Comparison of ENCODE assay signal across 20 cellular contexts in the genomic region with DNA sequence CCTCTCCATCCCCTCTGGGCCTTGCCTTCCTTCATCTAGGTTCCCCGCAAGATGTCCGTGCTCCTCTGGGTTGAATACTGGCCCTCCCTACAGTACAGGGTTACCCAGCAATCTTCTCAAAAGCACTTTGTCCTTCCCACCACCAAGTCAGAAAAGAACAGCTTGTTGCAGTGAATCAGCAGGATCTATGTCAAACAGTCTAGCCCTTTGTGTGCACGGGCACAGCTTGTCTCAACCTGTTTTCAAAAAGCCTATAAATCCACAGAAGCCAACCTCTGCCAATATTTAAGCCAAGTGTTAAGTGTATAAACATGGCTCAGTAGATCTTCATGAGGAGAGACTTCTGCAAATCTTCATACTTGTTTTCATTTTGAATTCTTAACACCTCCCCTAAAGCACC. TPM values are rescaled to one million over a fixed set of nuclear protein-coding genes. Genes with fewer than 3 reads are reported as not detected.
A peak's percentile ranks its signal among the peaks of the same experiment; 100 is the strongest.
DNase-seq lines count a peak whose midpoint lies in the region; ATAC-seq and TF ChIP-seq lines count a peak whose summit lies in the region.
"Had no signal": no experiment of that assay in that cellular context is flagged by ENCODE, and none has a peak within 500 bp of the region (broad histone marks: within the 10 kb centered on the region; RNA-seq: fewer than 3 reads in every experiment).

No MANE protein-coding gene starts in this region.

- H3K4me3 ChIP-seq in esophagus (ENCODE audit: low read depth in 1 of 2, low read length in 2 of 2) (no peak overlapping the region), suprapubic skin (no peak overlapping the region)
- H3K4me3 ChIP-seq: esophagus muscularis mucosa, heart right ventricle, Peyer's patch, skin epidermis, upper lobe of right lung had no signal

- no peaks in the 10 kb centered on the region for H3K27me3 Mint-ChIP-seq in CD4-positive, alpha-beta T cell
- H3K27me3 Mint-ChIP-seq in WTC11 (ENCODE audit: low read depth), result no peaks in the 10 kb centered on the region
- H3K27me3 Mint-ChIP-seq: CD4-positive, CD25-positive, alpha-beta regulatory T cell had no signal

- H3K36me3 Mint-ChIP-seq in CD4-positive, alpha-beta T cell (ENCODE audit: low read depth), result peaks cover 19% of the 10 kb centered on the region
- H3K36me3 Mint-ChIP-seq in WTC11, result 0 out of 2 replicates have a peak, but pooled peaks cover 3% of the 10 kb centered on the region

- H3K9me3 Mint-ChIP-seq in CD4-positive, alpha-beta T cell, result no peaks in the 10 kb centered on the region
- H3K9me3 Mint-ChIP-seq in WTC11, result no peaks in the 10 kb centered on the region
- H3K9me3 Mint-ChIP-seq: activated naive CD4-positive, alpha-beta T cell treated with anti-CD3 and anti-CD28 coated beads for 36 hours; CD4-positive, CD25-positive, alpha-beta regulatory T cell had no signal

- no peak for ATAC-seq in CD4-positive, alpha-beta T cell (ENCODE audit: poor library complexity)
- no peak for ATAC-seq in WTC11
- ATAC-seq: activated CD4-positive, CD25-positive, alpha-beta regulatory T cell treated with anti-CD3 and anti-CD28 coated beads, Interleukin-2, amount 50 U/mL, for 24 hours; heart right ventricle; upper lobe of right lung had no signal

- DNase-seq in NCI-H82 (lab: John Stamatoyannopoulos, UW) (peak; percentile 37), NCI-H82 treated with DMSO at 0.1 percent for 48 hours (lab: John Stamatoyannopoulos, UW; ENCODE audit: unreplicated experiment) (no peak), NCI-H446 (lab: John Stamatoyannopoulos, UW) (peak; percentile 64 to 68), suprapubic skin (ENCODE audit: low spot score in 2 of 2) (no peak), midbrain (lab: John Stamatoyannopoulos, UW) (no peak), WTC11 (ENCODE audit: low spot score) (no peak)
- no peak for DNase-seq in CD4-positive, alpha-beta T cell
- DNase-seq: activated naive CD4-positive, alpha-beta T cell treated with anti-CD3 and anti-CD28 coated beads for 36 hours; CD4-positive, CD25-positive, alpha-beta regulatory T cell; GOT3; heart right ventricle; kidney; MM.1S; Peyer's patch; T-helper 1 cell; upper lobe of right lung had no signal

- no peaks in the 10 kb centered on the region for H3K36me3 ChIP-seq in esophagus (ENCODE audit: control insufficient read depth in 2 of 2, insufficient read depth in 2 of 2, low read length in 1 of 2)
- no peaks in the 10 kb centered on the region for H3K36me3 ChIP-seq in suprapubic skin
- H3K36me3 ChIP-seq: esophagus muscularis mucosa, heart right ventricle, Peyer's patch, upper lobe of right lung had no signal

- H3K4me3 Mint-ChIP-seq in CD4-positive, alpha-beta T cell, result no peak overlapping the region
- H3K4me3 Mint-ChIP-seq in WTC11, result no peak overlapping the region
- H3K4me3 Mint-ChIP-seq: activated naive CD4-positive, alpha-beta T cell treated with anti-CD3 and anti-CD28 coated beads for 36 hours; CD4-positive, CD25-positive, alpha-beta regulatory T cell had no signal

- POLR2A ChIA-PET in CD4-positive, alpha-beta T cell (lab: Charles Lee), result no interaction called here
- POLR2A ChIA-PET in WTC11 (lab: Charles Lee), result no interaction called here

- no peaks in the 10 kb centered on the region for H3K4me1 Mint-ChIP-seq in CD4-positive, alpha-beta T cell (ENCODE audit: low read depth)
- peaks cover 3% of the 10 kb centered on the region; the same call in 1 of the 2 replicates for H3K4me1 Mint-ChIP-seq in WTC11

- no peak for TF ChIP-seq EP300 in suprapubic skin (IDR thresholded peaks at IDR 0.05)

- CTCF ChIA-PET in CD4-positive, alpha-beta T cell (lab: Charles Lee), result no interaction called here
- CTCF ChIA-PET in WTC11 (lab: Charles Lee), result no interaction called here

- no peak for TF ChIP-seq POLR2A in suprapubic skin (IDR thresholded peaks at IDR 0.05)

- H3K27ac ChIP-seq in esophagus (ENCODE audit: low read depth in 2 of 2, low read length in 1 of 2) (peak overlapping the region; percentile 15 to 30), suprapubic skin (peak overlapping the region; percentile 79)
- H3K27ac ChIP-seq in CD4-positive, alpha-beta T cell (ENCODE audit: low read depth, low read length), result no peak overlapping the region
- H3K27ac ChIP-seq: esophagus muscularis mucosa, heart right ventricle, Peyer's patch, upper lobe of right lung had no signal

- H3K4me1 ChIP-seq in esophagus (ENCODE audit: control insufficient read depth in 2 of 2, insufficient read depth in 2 of 2, low read length in 1 of 2) (peaks cover 0 to 16% of the 10 kb centered on the region in 2 donors), suprapubic skin (peaks cover 13% of the 10 kb centered on the region)
- H3K4me1 ChIP-seq: Peyer's patch, upper lobe of right lung had no signal

- no peak overlapping the region for H3K27ac Mint-ChIP-seq in CD4-positive, alpha-beta T cell
- no peak overlapping the region for H3K27ac Mint-ChIP-seq in WTC11
- H3K27ac Mint-ChIP-seq: activated naive CD4-positive, alpha-beta T cell treated with anti-CD3 and anti-CD28 coated beads for 36 hours; CD4-positive, CD25-positive, alpha-beta regulatory T cell had no signal

- no peak for TF ChIP-seq CTCF in suprapubic skin (IDR thresholded peaks at IDR 0.05)
- TF ChIP-seq CTCF in CD4-positive, alpha-beta T cell (IDR thresholded peaks at IDR 0.05), result no peak
- TF ChIP-seq CTCF in WTC11 (IDR thresholded peaks at IDR 0.05), result no peak

- H3K27me3 ChIP-seq in esophagus (ENCODE audit: control insufficient read depth in 1 of 2, insufficient read depth in 2 of 2, low read length in 2 of 2), result no peaks in the 10 kb centered on the region
- no peaks in the 10 kb centered on the region for H3K27me3 ChIP-seq in suprapubic skin
- no peaks in the 10 kb centered on the region for H3K27me3 ChIP-seq in CD4-positive, alpha-beta T cell (ENCODE audit: control insufficient read depth, insufficient read depth, low read length)
- H3K27me3 ChIP-seq: esophagus muscularis mucosa, Peyer's patch, upper lobe of right lung had no signal

- intact Hi-C loops in CD4-positive, alpha-beta T cell (cut with DNase I, micrococcal nuclease), result no loop called here

- WGBS in esophagus, 2 donors, result 43 to 47% methylated on average over 3 of the region's 3 CpGs
- WGBS in suprapubic skin, result 25% methylated on average over 3 of the region's 3 CpGs

- peaks cover 0 to 2% of the 10 kb centered on the region in 2 donors for H3K9me3 ChIP-seq in esophagus (ENCODE audit: control insufficient read depth in 2 of 2, insufficient read depth in 1 of 2, low read depth in 1 of 2, low read length in 1 of 2)
- H3K9me3 ChIP-seq in suprapubic skin, result no peaks in the 10 kb centered on the region
- H3K9me3 ChIP-seq in CD4-positive, alpha-beta T cell (ENCODE audit: control insufficient read depth, low read length), result no peaks in the 10 kb centered on the region
- H3K9me3 ChIP-seq: esophagus muscularis mucosa, heart right ventricle, Peyer's patch, upper lobe of right lung had no signal

TF ChIP-seq in WTC11, 78 proteins besides CTCF, POLR2A, EP300 and RAD21 (continues in another document):
- TF ChIP-seq ZNF423 (CRISPR knock-in tag; IDR thresholded peaks at IDR 0.05) (no peak), SMAD4 (CRISPR knock-in tag; IDR thresholded peaks at IDR 0.05) (no peak), IRF1 (CRISPR knock-in tag; IDR thresholded peaks at IDR 0.05) (no peak), NFYB (CRISPR knock-in tag; conservative IDR thresholded peaks at IDR 0.05; ENCODE audit: low read depth) (no peak), USF1 (CRISPR knock-in tag; IDR thresholded peaks at IDR 0.05) (no peak), ZNF396 (CRISPR knock-in tag; IDR thresholded peaks at IDR 0.05; ENCODE audit: borderline replicate concordance) (no peak), ZNF138 (CRISPR knock-in tag; conservative IDR thresholded peaks at IDR 0.05) (no peak)
- TF ChIP-seq, protein P1, sequence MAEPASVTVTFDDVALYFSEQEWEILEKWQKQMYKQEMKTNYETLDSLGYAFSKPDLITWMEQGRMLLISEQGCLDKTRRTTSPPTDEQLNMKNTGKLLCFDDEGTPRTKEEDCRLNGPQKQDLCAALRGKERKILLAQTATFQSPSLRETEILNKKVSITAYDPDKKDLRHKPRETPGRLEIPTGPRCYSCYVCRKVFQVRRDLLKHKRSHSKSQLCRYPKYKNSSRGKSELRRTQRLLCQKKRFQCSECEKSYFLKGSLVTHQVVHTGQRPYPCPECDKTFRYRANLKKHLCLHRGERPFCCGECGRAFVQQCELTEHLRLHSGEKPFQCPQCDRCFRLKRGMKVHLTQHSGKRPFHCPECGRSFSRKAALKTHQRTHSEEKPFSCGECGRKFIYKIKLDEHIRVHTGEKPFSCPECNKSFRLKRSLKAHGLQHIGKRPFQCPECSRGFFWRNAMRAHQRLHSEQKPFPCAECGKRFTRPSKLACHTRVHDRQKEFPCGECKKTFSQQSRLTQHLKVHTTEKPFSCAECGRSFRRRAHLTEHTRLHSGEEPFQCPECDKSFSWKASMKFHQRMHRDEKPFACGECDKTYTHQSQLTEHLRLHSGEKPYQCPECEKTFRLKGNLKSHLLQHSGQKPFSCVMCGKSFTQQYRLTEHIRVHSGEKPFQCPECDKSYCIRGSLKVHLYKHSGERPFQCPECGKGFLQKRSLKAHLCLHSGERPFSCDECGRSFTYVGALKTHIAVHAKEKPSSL (CRISPR knock-in tag; conservative IDR thresholded peaks at IDR 0.05), result no peak
- TF ChIP-seq, protein P2, sequence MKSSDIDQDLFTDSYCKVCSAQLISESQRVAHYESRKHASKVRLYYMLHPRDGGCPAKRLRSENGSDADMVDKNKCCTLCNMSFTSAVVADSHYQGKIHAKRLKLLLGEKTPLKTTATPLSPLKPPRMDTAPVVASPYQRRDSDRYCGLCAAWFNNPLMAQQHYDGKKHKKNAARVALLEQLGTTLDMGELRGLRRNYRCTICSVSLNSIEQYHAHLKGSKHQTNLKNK (CRISPR knock-in tag; IDR thresholded peaks at IDR 0.05), result no peak

RNA-seq across cellular contexts. Expression of gene C17orf67, which starts 25.2 kb away (rescaled TPM):
- 1 to 10 TPM in 1 of 2 donors, under 1 TPM in 1; 0.44 to 2.1 TPM for polyA plus RNA-seq in esophagus
- total RNA-seq in suprapubic skin (1 to 10 TPM in 2 of 4 donors, under 1 TPM in 2; 0.52 to 3.7 (median 1.0) TPM), WTC11 (2021) (3.0 to 3.4 TPM (median 3.3 TPM) in 3 replicates)
- 1 to 10 TPM; 4.3 to 4.8 TPM for total RNA-seq in CD4-positive, alpha-beta T cell

RNA-seq across cellular contexts. Expression of gene DGKE, which starts 25.4 kb away (rescaled TPM):
- 1 to 10 TPM; 1.3 to 1.6 TPM for polyA plus RNA-seq in esophagus
- total RNA-seq in suprapubic skin (1 to 10 TPM; 3.4 to 7.7 (median 5.9) TPM), WTC11 (2021) (8.5 to 9.4 TPM (median 9.3 TPM) in 3 replicates)
- total RNA-seq in CD4-positive, alpha-beta T cell, result 10 to 100 TPM; 20.0 to 22.3 TPM

Comparison
In these comparisons a context has a peak if more than half of its experiments do, and no peak if none do; other contexts are left out.
1. DNase-seq: peak in NCI-H82 (single experiment) and NCI-H446 (2 of 2); none in NCI-H82 treated with DMSO at 0.1 percent for 48 hours (single experiment), suprapubic skin (0 of 2), CD4-positive, alpha-beta T cell (0 of 10), midbrain (single experiment) and WTC11 (single experiment).